8 cellular contexts compared by ENCODE assay signal in genomic region chr19:57814505-57815246, GRCh38. TPM values are rescaled to one million over a fixed set of nuclear protein-coding genes. Genes with fewer than 3 reads are reported as not detected.
A peak's percentile ranks its signal among the peaks of the same experiment; 100 is the strongest.
DNase-seq lines count a peak whose midpoint lies in the region; ATAC-seq and TF ChIP-seq lines count a peak whose summit lies in the region.

Gene ZNF552 (minus strand): TSS chr19:57814913. CDS start chr19:57814743, 170 bp downstream.

- intact Hi-C loops in activated T-helper 1 cell treated with anti-CD3 and anti-CD28 coated beads, Interleukin-12 subunit alpha, Interleukin-12 subunit beta, Interleukin-2, Interleukin-4 antibody, amounts not matched to agents 30 ng/mL and 10 ng/mL and 1 ng/mL, durations not matched to agents 14 hours and 24 hours and 36 hours (cut with micrococcal nuclease): loop anchor here (1.0 to 10.0 kb wide), 9 partner anchors 35 to 1500 kb away; partner anchors contain the start of genes RPS5, ZNF17, ZNF584 and ZNF586
- intact Hi-C loops in naive thymus-derived CD4-positive, alpha-beta T cell (cut with micrococcal nuclease): loop anchor here (1.0 to 10.0 kb wide), 17 partner anchors 35 to 626 kb away; partner anchors contain the start of genes ZNF416 (in 2 of the 2), ZNF551 (in 2 of the 2), ZNF586 (in 2 of the 2) and ZNF587 (in 2 of the 2)

- no peaks in the 10 kb centered on the region for H3K9me3 Mint-ChIP-seq in activated T-helper 1 cell treated with anti-CD3 and anti-CD28 coated beads, Interleukin-12 subunit alpha, Interleukin-12 subunit beta, Interleukin-2, Interleukin-4 antibody, amounts not matched to agents 30 ng/mL and 10 ng/mL and 1 ng/mL, durations not matched to agents 14 hours and 24 hours and 36 hours
- H3K9me3 Mint-ChIP-seq in naive thymus-derived CD4-positive, alpha-beta T cell: peaks cover 0 to 2% (median 0%) of the 10 kb centered on the region in 11 donors
- H3K9me3 Mint-ChIP-seq in stimulated activated naive B cell treated with anti-CD40 and anti-IgM and Interleukin-4, amounts not matched to agents 10 μg/mL and 1 μg/mL and 100 μg/mL, for 72 hours: no peaks in the 10 kb centered on the region

- H3K4me1 Mint-ChIP-seq in activated T-helper 1 cell treated with anti-CD3 and anti-CD28 coated beads, Interleukin-12 subunit alpha, Interleukin-12 subunit beta, Interleukin-2, Interleukin-4 antibody, amounts not matched to agents 30 ng/mL and 10 ng/mL and 1 ng/mL, durations not matched to agents 14 hours and 24 hours and 36 hours (ENCODE audit: low read depth): peaks cover 37% of the 10 kb centered on the region
- H3K4me1 Mint-ChIP-seq in naive thymus-derived CD4-positive, alpha-beta T cell: peaks cover 27 to 65% (median 50%) of the 10 kb centered on the region in 7 donors
- H3K4me1 Mint-ChIP-seq in stimulated activated naive B cell treated with anti-CD40 and anti-IgM and Interleukin-4, amounts not matched to agents 10 μg/mL and 1 μg/mL and 100 μg/mL, for 72 hours: peaks cover 25 to 43% of the 10 kb centered on the region in 2 donors

- peak; percentile 97 for DNase-seq in DMS114 treated with DMSO at 0.1 percent for 48 hours (lab: John Stamatoyannopoulos, UW; ENCODE audit: unreplicated experiment)
- peak; percentile 97 for DNase-seq in RKO (ENCODE audit: low spot score)
- peak; percentile 74 for DNase-seq in activated T-helper 1 cell treated with anti-CD3 and anti-CD28 coated beads, Interleukin-12 subunit alpha, Interleukin-12 subunit beta, Interleukin-2, Interleukin-4 antibody, amounts not matched to agents 30 ng/mL and 10 ng/mL and 1 ng/mL, durations not matched to agents 14 hours and 24 hours and 36 hours (ENCODE audit: low spot score)
- DNase-seq in fibroblast of lung (ENCODE audit: low read depth in 2 of 2): peak; percentile 92 to 94
- DNase-seq in naive thymus-derived CD4-positive, alpha-beta T cell: peak; percentile 36 to 83 (median 75)
- DNase-seq in stimulated activated naive B cell treated with anti-CD40 and anti-IgM and Interleukin-4, amounts not matched to agents 10 μg/mL and 1 μg/mL and 100 μg/mL, for 72 hours: peak; percentile 70

- peaks cover 22% of the 10 kb centered on the region for H3K36me3 Mint-ChIP-seq in activated T-helper 1 cell treated with anti-CD3 and anti-CD28 coated beads, Interleukin-12 subunit alpha, Interleukin-12 subunit beta, Interleukin-2, Interleukin-4 antibody, amounts not matched to agents 30 ng/mL and 10 ng/mL and 1 ng/mL, durations not matched to agents 14 hours and 24 hours and 36 hours (ENCODE audit: low read depth)
- peaks cover 2 to 26% (median 13%) of the 10 kb centered on the region in 5 donors for H3K36me3 Mint-ChIP-seq in naive thymus-derived CD4-positive, alpha-beta T cell
- peaks cover 29% of the 10 kb centered on the region in 2 donors for H3K36me3 Mint-ChIP-seq in stimulated activated naive B cell treated with anti-CD40 and anti-IgM and Interleukin-4, amounts not matched to agents 10 μg/mL and 1 μg/mL and 100 μg/mL, for 72 hours

- H3K27ac ChIP-seq in KMS-11 (peak within 1 kb of the TSS; percentile 23), fibroblast of lung (ENCODE audit: insufficient read depth, low read length) (peak within 1 kb of the TSS; percentile 50)
- H3K27ac ChIP-seq in naive thymus-derived CD4-positive, alpha-beta T cell (ENCODE audit: low read depth, low read length): peak within 1 kb of the TSS; percentile 98

- H3K27me3 ChIP-seq in KMS-11 (ENCODE audit: insufficient read depth, low read depth) (no peaks in the 10 kb centered on the region), fibroblast of lung (ENCODE audit: control insufficient read depth, insufficient read depth, low read length) (no peaks in the 10 kb centered on the region)
- no peaks in the 10 kb centered on the region for H3K27me3 ChIP-seq in naive thymus-derived CD4-positive, alpha-beta T cell (ENCODE audit: control insufficient read depth in 2 of 2, insufficient read depth in 2 of 2, low read length in 2 of 2)

- H3K4me3 ChIP-seq in KMS-11 (IDR thresholded peaks at IDR 0.05; ENCODE audit: insufficient read depth, low read depth, low read length) (no peak within 1 kb of the TSS), fibroblast of lung (replicated peaks in 1 of 4; ENCODE audit: control extremely low read depth in 1 of 4, insufficient read depth in 1 of 4, low read depth in 3 of 4, low read length in 4 of 4) (peak within 1 kb of the TSS; percentile 70 to 87 (median 78))
- H3K4me3 ChIP-seq in naive thymus-derived CD4-positive, alpha-beta T cell (ENCODE audit: low read length): peak within 1 kb of the TSS; percentile 81

- TF ChIP-seq CTCF in KMS-11 (conservative IDR thresholded peaks at IDR 0.05; ENCODE audit: low read depth, low read length) (no peak), fibroblast of lung (conservative IDR thresholded peaks at IDR 0.05 in 1 of 2, IDR thresholded peaks at IDR 0.05 in 1 of 2; ENCODE audit: low read depth in 1 of 2, low read length in 2 of 2) (no peak)

- H3K36me3 ChIP-seq in KMS-11 (ENCODE audit: insufficient read depth): no peaks in the 10 kb centered on the region; the same call in 1 of the 2 replicates
- peaks cover 2% of the 10 kb centered on the region for H3K36me3 ChIP-seq in fibroblast of lung (ENCODE audit: control insufficient read depth, insufficient read depth, low read length)
- H3K36me3 ChIP-seq in naive thymus-derived CD4-positive, alpha-beta T cell (ENCODE audit: control insufficient read depth in 2 of 3, insufficient read depth in 3 of 3, low read length in 3 of 3): peaks cover 0 to 18% (median 0%) of the 10 kb centered on the region in 3 experiments

- no peaks in the 10 kb centered on the region for H4K20me1 ChIP-seq in KMS-11 (ENCODE audit: insufficient read depth)
- H4K20me1 ChIP-seq in fibroblast of lung (ENCODE audit: control insufficient read depth, extremely low read depth, insufficient read depth, low read length): no peaks in the 10 kb centered on the region

- POLR2A ChIA-PET in naive thymus-derived CD4-positive, alpha-beta T cell (lab: Charles Lee): interaction anchor here (0.6 to 1.6 kb wide), 9 partner anchors 13 to 407 kb away, joined by 3 to 8 read pairs (median 3); partner anchors contain the start of genes ZNF417, ZNF586 and ZNF606

- H3K27me3 Mint-ChIP-seq in activated T-helper 1 cell treated with anti-CD3 and anti-CD28 coated beads, Interleukin-12 subunit alpha, Interleukin-12 subunit beta, Interleukin-2, Interleukin-4 antibody, amounts not matched to agents 30 ng/mL and 10 ng/mL and 1 ng/mL, durations not matched to agents 14 hours and 24 hours and 36 hours (ENCODE audit: insufficient read depth): no peaks in the 10 kb centered on the region
- no peaks in the 10 kb centered on the region for H3K27me3 Mint-ChIP-seq in naive thymus-derived CD4-positive, alpha-beta T cell
- H3K27me3 Mint-ChIP-seq in stimulated activated naive B cell treated with anti-CD40 and anti-IgM and Interleukin-4, amounts not matched to agents 10 μg/mL and 1 μg/mL and 100 μg/mL, for 72 hours: no peaks in the 10 kb centered on the region

- no peaks in the 10 kb centered on the region for H3K9me3 ChIP-seq in fibroblast of lung (ENCODE audit: control insufficient read depth, insufficient read depth, low read depth, low read length)
- H3K9me3 ChIP-seq in naive thymus-derived CD4-positive, alpha-beta T cell (ENCODE audit: control insufficient read depth in 2 of 3, low read length in 3 of 3): no peaks in the 10 kb centered on the region

- peaks cover 23% of the 10 kb centered on the region for H3K4me1 ChIP-seq in KMS-11 (ENCODE audit: low read depth, poor library complexity, severe bottlenecking)
- peaks cover 3% of the 10 kb centered on the region for H3K4me1 ChIP-seq in fibroblast of lung (ENCODE audit: control insufficient read depth, extremely low read depth, insufficient read depth, low read length)
- H3K4me1 ChIP-seq in naive thymus-derived CD4-positive, alpha-beta T cell (ENCODE audit: control insufficient read depth in 2 of 2, insufficient read depth in 2 of 2, low read length in 2 of 2): peaks cover 10 to 29% of the 10 kb centered on the region in 2 donors

- H3K79me2 ChIP-seq in KMS-11 (ENCODE audit: insufficient read depth, low read depth) (peaks cover 16% of the 10 kb centered on the region), fibroblast of lung (ENCODE audit: control insufficient read depth, insufficient read depth, low read length) (peaks cover 6% of the 10 kb centered on the region)

- CTCF ChIA-PET in naive thymus-derived CD4-positive, alpha-beta T cell (lab: Charles Lee): no interaction called here

- peak within 1 kb of the TSS; percentile 97 for H3K4me3 Mint-ChIP-seq in activated T-helper 1 cell treated with anti-CD3 and anti-CD28 coated beads, Interleukin-12 subunit alpha, Interleukin-12 subunit beta, Interleukin-2, Interleukin-4 antibody, amounts not matched to agents 30 ng/mL and 10 ng/mL and 1 ng/mL, durations not matched to agents 14 hours and 24 hours and 36 hours
- H3K4me3 Mint-ChIP-seq in naive thymus-derived CD4-positive, alpha-beta T cell: peak within 1 kb of the TSS; percentile 93 to 98 (median 96)
- H3K4me3 Mint-ChIP-seq in stimulated activated naive B cell treated with anti-CD40 and anti-IgM and Interleukin-4, amounts not matched to agents 10 μg/mL and 1 μg/mL and 100 μg/mL, for 72 hours: peak within 1 kb of the TSS; percentile 93 to 98

- ATAC-seq in GM21576 (IDR thresholded peaks at IDR 0.05; ENCODE audit: unreplicated experiment): peak; percentile 74
- ATAC-seq in naive thymus-derived CD4-positive, alpha-beta T cell: peak; percentile 88
- peak; percentile 80 to 82 for ATAC-seq in stimulated activated naive B cell treated with anti-CD40 and anti-IgM and Interleukin-4, amounts not matched to agents 10 μg/mL and 1 μg/mL and 100 μg/mL, for 72 hours (replicated peaks)

- H3K27ac Mint-ChIP-seq in activated T-helper 1 cell treated with anti-CD3 and anti-CD28 coated beads, Interleukin-12 subunit alpha, Interleukin-12 subunit beta, Interleukin-2, Interleukin-4 antibody, amounts not matched to agents 30 ng/mL and 10 ng/mL and 1 ng/mL, durations not matched to agents 14 hours and 24 hours and 36 hours: peak within 1 kb of the TSS; percentile 95
- H3K27ac Mint-ChIP-seq in naive thymus-derived CD4-positive, alpha-beta T cell: peak within 1 kb of the TSS; percentile 89 to 97 (median 95)
- peak within 1 kb of the TSS; percentile 96 for H3K27ac Mint-ChIP-seq in stimulated activated naive B cell treated with anti-CD40 and anti-IgM and Interleukin-4, amounts not matched to agents 10 μg/mL and 1 μg/mL and 100 μg/mL, for 72 hours

- H2AFZ ChIP-seq in KMS-11 (ENCODE audit: low read depth): peak within 1 kb of the TSS; percentile 88
- peak within 1 kb of the TSS; percentile 84 for H2AFZ ChIP-seq in fibroblast of lung (ENCODE audit: low read length)

- H3K9ac ChIP-seq in KMS-11 (peak within 1 kb of the TSS; percentile 68), fibroblast of lung (ENCODE audit: insufficient read depth, low read length) (peak within 1 kb of the TSS; percentile 70)

- H3K4me2 ChIP-seq in KMS-11 (peak within 1 kb of the TSS; percentile 93), fibroblast of lung (ENCODE audit: extremely low read depth, insufficient read depth, low read length) (peak within 1 kb of the TSS; percentile 97)

RNA-seq across cellular contexts. Expression of gene ZNF552, which starts in this region (rescaled TPM):
- 9.0 and 10.7 TPM in 2 replicates for total RNA-seq in activated T-helper 1 cell treated with anti-CD3 and anti-CD28 coated beads, Interleukin-12 subunit alpha, Interleukin-12 subunit beta, Interleukin-2, Interleukin-4 antibody, amounts not matched to agents 30 ng/mL and 10 ng/mL and 1 ng/mL, durations not matched to agents 14 hours and 24 hours and 36 hours
- total RNA-seq in fibroblast of lung: 3.8 and 3.9 TPM in 2 replicates
- 1.5 and 1.9 TPM in 2 replicates for polyA plus RNA-seq in fibroblast of lung
- 2.4 TPM in 2 replicates for polyA plus RNA-seq in fibroblast of lung (2012)
- 3.1 and 6.2 TPM in 2 replicates for polyA minus RNA-seq in fibroblast of lung (ENCODE audit: low replicate concordance)
- 10 to 100 TPM; 10.6 to 21.9 (median 16.3) TPM for total RNA-seq in naive thymus-derived CD4-positive, alpha-beta T cell
- 10 to 100 TPM; 10.9 to 16.5 TPM for polyA plus RNA-seq in naive thymus-derived CD4-positive, alpha-beta T cell

Comparison
In these comparisons a context has a peak if more than half of its experiments do, and no peak if none do; other contexts are left out.
1. H3K27ac ChIP-seq: peak in every context shown above with its lines; median percentile 98 in naive thymus-derived CD4-positive, alpha-beta T cell; 50 in fibroblast of lung; 23 in KMS-11.